In the genomic region with DNA sequence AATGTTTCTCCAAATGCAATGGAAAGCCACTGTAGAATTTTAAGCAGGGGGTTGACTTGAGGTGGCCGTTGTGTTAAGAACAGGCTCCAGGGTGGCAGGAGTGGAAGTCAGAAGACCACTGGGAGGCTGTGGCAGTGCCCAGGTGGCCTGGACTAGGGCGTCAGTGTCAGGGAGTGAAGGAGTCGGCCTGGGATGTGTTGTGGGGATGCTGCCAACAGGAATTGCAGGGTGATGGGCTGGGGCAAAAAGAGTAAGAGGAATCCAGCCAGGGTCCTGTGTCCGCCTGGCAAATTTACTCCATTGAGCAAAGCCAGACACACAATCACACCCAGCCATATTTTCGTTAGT, we compare ENCODE assay signal across 14 cellular contexts. TPM values are rescaled to one million over a fixed set of nuclear protein-coding genes. Genes with fewer than 3 reads are reported as not detected.
DNase-seq lines count a peak whose midpoint lies in the region; ATAC-seq, FAIRE-seq and TF ChIP-seq lines count a peak whose summit lies in the region.
"Had no signal": no experiment of that assay in that cellular context is flagged by ENCODE, and none has a peak within 500 bp of the region (broad histone marks: within the 10 kb centered on the region; RNA-seq: fewer than 3 reads in every experiment).

No MANE protein-coding gene starts in this region.

- H3K4me3 ChIP-seq in Caco-2 (ENCODE audit: low read depth, low read length), result no peak overlapping the region
- H3K4me3 ChIP-seq in HCT116 (replicated peaks in 1 of 2; ENCODE audit: low read depth in 1 of 2, low read length in 2 of 2), result no peak overlapping the region
- no peak overlapping the region for H3K4me3 ChIP-seq in K562
- H3K4me3 ChIP-seq in mesendoderm (ENCODE audit: low read length), result no peak overlapping the region
- no peak overlapping the region for H3K4me3 ChIP-seq in tibial nerve
- H3K4me3 ChIP-seq: BLaER1, GM23248 had no signal

- ATAC-seq in HCT116, result peak; percentile 61
- ATAC-seq in K562, result peak; percentile 43; the same call in 2 of the 3 replicates
- ATAC-seq in left cardiac atrium, result no peak
- ATAC-seq in GM21723 (IDR thresholded peaks at IDR 0.05; ENCODE audit: unreplicated experiment), result no peak

- H3K9me3 ChIP-seq in Caco-2 (no peaks in the 10 kb centered on the region), HCT116 (ENCODE audit: control insufficient read depth in 1 of 2, insufficient read depth in 1 of 2, low read depth in 1 of 2, low read length in 2 of 2) (no peaks in the 10 kb centered on the region), K562 (replicated peaks; ENCODE audit: control insufficient read depth, insufficient read depth, low read depth, low read length) (no peaks in the 10 kb centered on the region), tibial nerve (no peaks in the 10 kb centered on the region)
- H3K9me3 ChIP-seq: BLaER1 had no signal

- no peaks in the 10 kb centered on the region for H3K79me1 ChIP-seq in mesendoderm (ENCODE audit: low read length)

- H3K36me3 Mint-ChIP-seq in Caco-2 (ENCODE audit: insufficient read depth, unreplicated experiment), result no peaks in the 10 kb centered on the region
- H3K36me3 Mint-ChIP-seq: CD8-positive, alpha-beta memory T cell had no signal

- no peak for TF ChIP-seq POLR2A in HCT116 (IDR thresholded peaks at IDR 0.05; ENCODE audit: borderline replicate concordance, extremely low read depth, insufficient read depth, insufficient read length)
- TF ChIP-seq POLR2A in K562 (conservative IDR thresholded peaks at IDR 0.05), result no peak
- no peak for TF ChIP-seq POLR2A in tibial nerve (IDR thresholded peaks at IDR 0.05)

- no peak overlapping the region for H3K18ac ChIP-seq in mesendoderm (ENCODE audit: low read length)

- WGBS in K562 (ENCODE audit: insufficient coverage, low coverage, missing lambda C conversion rate), result 52% methylated on average over 4 of the region's 5 CpGs
- WGBS in mesendoderm (ENCODE audit: extremely low coverage, insufficient coverage, low lambda C conversion rate), result no CpG with 5 or more reads among the region's 5 CpGs
- WGBS in tibial nerve, 2 donors, result 89 to 90% methylated on average over 5 of the region's 5 CpGs

- H3K23ac ChIP-seq in mesendoderm (ENCODE audit: low read length), result no peak overlapping the region

- H4K8ac ChIP-seq in mesendoderm (ENCODE audit: low read depth, low read length), result no peak overlapping the region

- no peaks in the 10 kb centered on the region for H3K4me1 Mint-ChIP-seq in Caco-2 (ENCODE audit: low read depth, unreplicated experiment)

- H3K4me2 ChIP-seq in HCT116 (ENCODE audit: low read length) (no peak overlapping the region), K562 (ENCODE audit: insufficient read depth, low read length) (no peak overlapping the region), mesendoderm (ENCODE audit: low read length) (no peak overlapping the region)
- H3K4me2 ChIP-seq: BLaER1 had no signal

- no peak for DNase-seq in Caco-2
- DNase-seq in HCT116 (ENCODE audit: low read depth, low spot score), result no peak
- DNase-seq in K562 (ENCODE audit: extremely low read depth in 1 of 4, low spot score in 3 of 4), result no peak
- DNase-seq in mesendoderm, result no peak
- no peak for DNase-seq in tibial nerve (ENCODE audit: low spot score in 2 of 2)
- DNase-seq in left cardiac atrium, result no peak
- no peak for DNase-seq in foreskin melanocyte
- DNase-seq: AML-193; CD8-positive, alpha-beta memory T cell had no signal

- peak overlapping the region; percentile 83 for H3K56ac ChIP-seq in mesendoderm (ENCODE audit: low read length)

- no peaks in the 10 kb centered on the region for H3K36me3 ChIP-seq in Caco-2 (ENCODE audit: control insufficient read depth, insufficient read depth, low read length)
- no peaks in the 10 kb centered on the region for H3K36me3 ChIP-seq in HCT116 (ENCODE audit: control insufficient read depth in 1 of 2, insufficient read depth in 2 of 2, low read length in 2 of 2)
- no peaks in the 10 kb centered on the region for H3K36me3 ChIP-seq in K562 (ENCODE audit: control insufficient read depth, insufficient read depth, low read length)
- no peaks in the 10 kb centered on the region for H3K36me3 ChIP-seq in mesendoderm (ENCODE audit: control insufficient read depth, insufficient read depth, low read length)
- H3K36me3 ChIP-seq in tibial nerve, result no peaks in the 10 kb centered on the region
- H3K36me3 ChIP-seq: BLaER1 had no signal

- TF ChIP-seq CTCF in Caco-2 (IDR thresholded peaks at IDR 0.05; ENCODE audit: insufficient read depth in 1 of 2, low read depth in 1 of 2, low read length in 1 of 2, severe bottlenecking in 1 of 2, unreplicated experiment in 1 of 2) (no peak), HCT116 (IDR thresholded peaks at IDR 0.05 in 2 of 3, conservative IDR thresholded peaks at IDR 0.05 in 1 of 3; ENCODE audit: borderline replicate concordance in 1 of 3, insufficient read depth in 1 of 3, low read depth in 2 of 3, low read length in 2 of 3) (no peak), K562 (IDR thresholded peaks at IDR 0.05 in 2 of 3, conservative IDR thresholded peaks at IDR 0.05 in 1 of 3; ENCODE audit: insufficient read depth in 2 of 3, low read depth in 1 of 3, low read length in 3 of 3) (no peak), tibial nerve (IDR thresholded peaks at IDR 0.05) (no peak)

- H3K9me2 ChIP-seq in HCT116 (ENCODE audit: insufficient read depth), result no peaks in the 10 kb centered on the region

- H3K9me3 Mint-ChIP-seq in Caco-2 (ENCODE audit: unreplicated experiment), result peaks cover 8% of the 10 kb centered on the region

- peaks cover 2% of the 10 kb centered on the region for H3K9me1 ChIP-seq in K562 (ENCODE audit: control insufficient read depth, insufficient read depth, low read length)

- no peaks in the 10 kb centered on the region for H3K79me2 ChIP-seq in HCT116 (ENCODE audit: insufficient read depth, low read length)
- H3K79me2 ChIP-seq in K562 (ENCODE audit: control insufficient read depth, insufficient read depth, low read length), result no peaks in the 10 kb centered on the region
- no peaks in the 10 kb centered on the region for H3K79me2 ChIP-seq in mesendoderm (ENCODE audit: control insufficient read depth, insufficient read depth, low read length)

- in situ Hi-C loops in K562 (cut with MboI), result no loop called here

- no peak overlapping the region for H2BK120ac ChIP-seq in mesendoderm (ENCODE audit: low read depth, low read length)

- CTCF ChIA-PET in Caco-2 (lab: Charles Lee) (no interaction called here), HCT116 (lab: Charles Lee) (no interaction called here), K562 (lab: Yijun Ruan, JAX; ENCODE audit: low intra/inter-chr PET ratio) (no interaction called here)

- H4K20me1 ChIP-seq in HCT116 (ENCODE audit: insufficient read depth), result no peaks in the 10 kb centered on the region
- no peaks in the 10 kb centered on the region for H4K20me1 ChIP-seq in K562 (replicated peaks; ENCODE audit: control insufficient read depth, insufficient read depth, low read length)
- H4K20me1 ChIP-seq: BLaER1 had no signal

- H3K27ac ChIP-seq in HCT116 (ENCODE audit: low read depth, low read length), result no peak overlapping the region
- H3K27ac ChIP-seq in K562 (ENCODE audit: extremely low read depth, low read depth, low read length), result no peak overlapping the region; the same call in 2 of the 3 replicates
- H3K27ac ChIP-seq in mesendoderm (ENCODE audit: low read depth, low read length), result no peak overlapping the region
- no peak overlapping the region for H3K27ac ChIP-seq in tibial nerve
- H3K27ac ChIP-seq: BLaER1, GM23248, HL-60 had no signal

- H3K4me1 ChIP-seq in Caco-2, result no peaks in the 10 kb centered on the region
- H3K4me1 ChIP-seq in HCT116 (ENCODE audit: control insufficient read depth in 1 of 2, insufficient read depth in 2 of 2, low read length in 2 of 2), result peaks cover 2 to 3% of the 10 kb centered on the region in 2 experiments; a peak in 1 of 4 replicates
- H3K4me1 ChIP-seq in K562 (replicated peaks in 1 of 2; ENCODE audit: control insufficient read depth in 2 of 2, insufficient read depth in 2 of 2, low read length in 2 of 2), result peaks cover 0 to 12% of the 10 kb centered on the region in 2 experiments; a peak in 3 of 5 replicates
- peaks cover 9% of the 10 kb centered on the region for H3K4me1 ChIP-seq in mesendoderm (ENCODE audit: control insufficient read depth, low read depth, low read length)
- H3K4me1 ChIP-seq in tibial nerve, result no peaks in the 10 kb centered on the region
- H3K4me1 ChIP-seq: BLaER1 had no signal

- no peaks in the 10 kb centered on the region for H3K27me3 Mint-ChIP-seq in Caco-2 (ENCODE audit: insufficient read depth, unreplicated experiment)
- H3K27me3 Mint-ChIP-seq: CD8-positive, alpha-beta memory T cell had no signal

- no peak for FAIRE-seq in K562 (lab: Jason Lieb, UNC)
- FAIRE-seq: GM12891 had no signal

- no peak overlapping the region for H3K9ac ChIP-seq in HCT116 (ENCODE audit: low read length)
- no peak overlapping the region for H3K9ac ChIP-seq in K562 (ENCODE audit: insufficient read depth in 1 of 2, low read depth in 2 of 2, low read length in 2 of 2)
- peak overlapping the region; percentile 28 for H3K9ac ChIP-seq in mesendoderm (ENCODE audit: low read length)
- H3K9ac ChIP-seq: BLaER1, GM23248 had no signal

- no peaks in the 10 kb centered on the region for H3K27me3 ChIP-seq in Caco-2 (replicated peaks; ENCODE audit: control insufficient read depth, insufficient read depth, low read length)
- H3K27me3 ChIP-seq in HCT116 (ENCODE audit: insufficient read depth, low read length), result no peaks in the 10 kb centered on the region
- H3K27me3 ChIP-seq in K562 (ENCODE audit: control insufficient read depth in 2 of 2, insufficient read depth in 2 of 2, low read length in 2 of 2), result no peaks in the 10 kb centered on the region
- no peaks in the 10 kb centered on the region for H3K27me3 ChIP-seq in mesendoderm (ENCODE audit: insufficient read depth, low read length, poor library complexity)
- no peaks in the 10 kb centered on the region for H3K27me3 ChIP-seq in tibial nerve
- H3K27me3 ChIP-seq: BLaER1 had no signal

- no peak overlapping the region for H3K4me3 Mint-ChIP-seq in Caco-2 (ENCODE audit: unreplicated experiment)
- H3K4me3 Mint-ChIP-seq: CD8-positive, alpha-beta memory T cell had no signal

- intact Hi-C loops in Caco-2 (cut with micrococcal nuclease; ENCODE audit: unreplicated experiment) (no loop called here), HCT116 (cut with micrococcal nuclease) (no loop called here), K562 (cut with micrococcal nuclease) (no loop called here), left cardiac atrium (cut with DNase I) (no loop called here)

- RAD21 ChIA-PET in HCT116 (lab: Charles Lee; ENCODE audit: low non-redundant PET in 1 of 2, low total read pairs in 2 of 2, uncharacterized antibody in 2 of 2, unreplicated experiment in 2 of 2), result no interaction called here

- H2BK15ac ChIP-seq in mesendoderm (replicated peaks; ENCODE audit: low read depth), result no peak overlapping the region

- BruUV-seq in Caco-2 (replicated peaks; lab: Mats Ljungman, UMichigan) (no TSS peak), HCT116 (replicated peaks; lab: Mats Ljungman, UMichigan) (no TSS peak), K562 (replicated peaks; lab: Mats Ljungman, UMichigan) (no TSS peak)

- no peak for TF ChIP-seq RAD21 in HCT116 (IDR thresholded peaks at IDR 0.05; ENCODE audit: low read depth)
- no peak for TF ChIP-seq RAD21 in K562 (CRISPR knock-in tag; conservative IDR thresholded peaks at IDR 0.05 in 1 of 2, IDR thresholded peaks at IDR 0.05 in 1 of 2)

- peak overlapping the region; percentile 58 for H3K4ac ChIP-seq in mesendoderm (ENCODE audit: low read depth, low read length)

- H2AFZ ChIP-seq in HCT116 (ENCODE audit: low read depth, low read length, poor library complexity, severe bottlenecking) (no peak overlapping the region), K562 (ENCODE audit: low read depth, low read length) (no peak overlapping the region)
- H2AFZ ChIP-seq: GM23248 had no signal

- no peak for TF ChIP-seq EP300 in K562 (IDR thresholded peaks at IDR 0.05; ENCODE audit: low read length)
- TF ChIP-seq EP300 in tibial nerve (IDR thresholded peaks at IDR 0.05), result no peak

- peak overlapping the region; percentile 57 for H2BK5ac ChIP-seq in mesendoderm (ENCODE audit: low read length)

- H4K5ac ChIP-seq in mesendoderm (ENCODE audit: low read length), result no peak overlapping the region

- H2AK5ac ChIP-seq in mesendoderm (ENCODE audit: low read length), result peak overlapping the region; percentile 95

- H3K27ac Mint-ChIP-seq in Caco-2 (ENCODE audit: unreplicated experiment), result peak overlapping the region; percentile 50
- H3K27ac Mint-ChIP-seq: CD8-positive, alpha-beta memory T cell had no signal

- POLR2A ChIA-PET in Caco-2 (lab: Charles Lee), result no interaction called here
- POLR2A ChIA-PET in HCT116 (lab: Charles Lee), result no interaction called here
- POLR2A ChIA-PET in K562 (lab: Yijun Ruan, JAX), result no interaction called here

RNA-seq across cellular contexts. Expression of gene ACAA2, which starts 55.1 kb away (rescaled TPM):
- total RNA-seq in Caco-2 (2022), result 188 and 207 TPM in 2 replicates
- 18.2 TPM for total RNA-seq in HCT116 (2021; ENCODE audit: unreplicated experiment)
- polyA plus RNA-seq in HCT116 (2012), result 14.7 and 17.2 TPM in 2 replicates
- total RNA-seq in K562 (2011; cell fraction: chromatin; rRNA removed; ENCODE audit: low replicate concordance), result 2.3 and 7.6 TPM in 2 replicates
- total RNA-seq in K562 (2011; cell fraction: nucleolus; rRNA removed), result 2.2 and 4.6 TPM in 2 replicates
- 5.1 and 8.6 TPM in 2 replicates for total RNA-seq in K562 (2011; cell fraction: nucleoplasm; rRNA removed)
- 15.6 and 17.6 TPM in 2 replicates for total RNA-seq in K562 (2014; rRNA removed)
- 26.6 and 28.4 TPM in 2 replicates for total RNA-seq in K562 (2014; rRNA removed; fragmentation: Illumina TruSeq; extraction: Trizol)
- 21.4 and 22.3 TPM in 2 replicates for total RNA-seq in K562 (2015; rRNA removed; fragmentation: Illumina TruSeq; extraction: Trizol)
- 21.5 and 22.4 TPM in 2 replicates for total RNA-seq in K562 (2021)
- 13.2 and 13.3 TPM in 2 replicates for polyA plus RNA-seq in K562 (2011; rRNA removed)
- 4.1 and 11.4 TPM in 2 replicates for polyA plus RNA-seq in K562 (2011; cell fraction: cytosol; rRNA removed)
- 4.7 and 7.5 TPM in 2 replicates for polyA plus RNA-seq in K562 (2011; cell fraction: nucleus; rRNA removed)
- polyA plus RNA-seq in K562 (2012), result 27.9 and 45.3 TPM in 2 replicates
- 17.6 and 23.3 TPM in 2 replicates for polyA plus RNA-seq in K562 (2014; fragmentation: Illumina TruSeq; extraction: Trizol)
- 10 to 100 TPM; 21.7 to 31.5 TPM for polyA plus RNA-seq in K562 (2014; fragmentation: Nextera tagmentation; extraction: Ambion mirVana)
- polyA plus RNA-seq in K562 (2014; rRNA removed), result 13.2 and 15.0 TPM in 2 replicates
- 15.6 and 18.9 TPM in 2 replicates for polyA minus RNA-seq in K562 (2011; rRNA and poly(A)+ RNA removed)
- 4.8 and 5.5 TPM in 2 replicates for polyA minus RNA-seq in K562 (2011; cell fraction: cytosol; rRNA and poly(A)+ RNA removed)
- polyA minus RNA-seq in K562 (2011; cell fraction: nucleus; rRNA and poly(A)+ RNA removed), result 1.5 and 3.8 TPM in 2 replicates
- polyA plus RNA-seq in mesendoderm (2013, experiment 1 of 2), result 82.8 TPM
- 80.7 TPM for polyA plus RNA-seq in mesendoderm (2013, experiment 2 of 2)
- 10 to 100 TPM; 47.9 to 63.4 (median 50.0) TPM for total RNA-seq in tibial nerve
- 100 to 1,000 TPM; 137 to 155 TPM for total RNA-seq in left cardiac atrium

Comparison
In these comparisons a context has a peak if more than half of its experiments do, and no peak if none do; other contexts are left out.
1. ATAC-seq: peak in HCT116 (single experiment) and K562 (single experiment); none in left cardiac atrium (0 of 2) and GM21723 (single experiment).